17 cellular contexts compared by ENCODE assay signal in genomic region chr2:21026479-21027282, GRCh38. TPM values are rescaled to one million over a fixed set of nuclear protein-coding genes. Genes with fewer than 3 reads are reported as not detected.
A peak's percentile ranks its signal among the peaks of the same experiment; 100 is the strongest.
DNase-seq lines count a peak whose midpoint lies in the region; ATAC-seq and TF ChIP-seq lines count a peak whose summit lies in the region.
"Had no signal": no experiment of that assay in that cellular context is flagged by ENCODE, and none has a peak within 500 bp of the region (broad histone marks: within the 10 kb centered on the region; RNA-seq: fewer than 3 reads in every experiment).

No MANE protein-coding gene starts in this region.

- H3K9me3 ChIP-seq in esophagus muscularis mucosa (no peaks in the 10 kb centered on the region), thoracic aorta (no peaks in the 10 kb centered on the region), mammary epithelial cell (replicated peaks; ENCODE audit: insufficient read depth, low read length) (no peaks in the 10 kb centered on the region)
- H3K9me3 ChIP-seq: BE2C, BLaER1, Caco-2 had no signal

- DNase-seq in esophagus muscularis mucosa (ENCODE audit: extremely low spot score) (no peak), left lobe of liver (ENCODE audit: low spot score) (no peak), thoracic aorta (ENCODE audit: low spot score) (no peak), C1 segment of cervical spinal cord (lab: John Stamatoyannopoulos, UW) (no peak), mammary epithelial cell (no peak), posterior cingulate gyrus (no peak)
- DNase-seq: ACHN; BE2C; Caco-2; CD4-positive, alpha-beta T cell; CD8-positive, alpha-beta T cell; DMS79 treated with DMSO at 0.1 percent for 48 hours; GF-D8 had no signal

- TF ChIP-seq POLR2A in esophagus muscularis mucosa (IDR thresholded peaks at IDR 0.05; ENCODE audit: low read depth), result no peak

- no peak overlapping the region for H3K9ac ChIP-seq in mammary epithelial cell (ENCODE audit: insufficient read depth, low read length)
- H3K9ac ChIP-seq: BLaER1 had no signal

- no TSS peak for BruUV-seq in mammary epithelial cell (replicated peaks; lab: Mats Ljungman, UMichigan)

- intact Hi-C loops in esophagus muscularis mucosa (cut with DNase I), result no loop called here
- intact Hi-C loops in mammary epithelial cell (cut with micrococcal nuclease), result loop anchor here (1.0 kb wide), 1 partner anchor 365 kb away; no protein-coding TSS in a partner anchor
- intact Hi-C loops in posterior cingulate gyrus (cut with DNase I), result no loop called here

- no peaks in the 10 kb centered on the region for H4K20me1 ChIP-seq in mammary epithelial cell (ENCODE audit: insufficient read depth, low read length)
- H4K20me1 ChIP-seq: BLaER1 had no signal

- ATAC-seq in left lobe of liver, result peak; percentile 2
- no peak for ATAC-seq in thoracic aorta (ENCODE audit: insufficient number of reproducible peaks, low FRiP score, low read depth)
- ATAC-seq in GM19463 (IDR thresholded peaks at IDR 0.05; ENCODE audit: unreplicated experiment), result no peak
- ATAC-seq: CD8-positive, alpha-beta T cell had no signal

- TF ChIP-seq EP300 in esophagus muscularis mucosa (IDR thresholded peaks at IDR 0.05), result no peak

- H2AFZ ChIP-seq in mammary epithelial cell (ENCODE audit: low read depth, low read length), result no peak overlapping the region

- H3K4me1 ChIP-seq in esophagus muscularis mucosa (peaks cover 0 to 16% (median 4%) of the 10 kb centered on the region in 4 donors), thoracic aorta (ENCODE audit: control insufficient read depth in 1 of 2, low read depth in 2 of 2) (peaks cover 8 to 22% of the 10 kb centered on the region in 2 donors), mammary epithelial cell (ENCODE audit: insufficient read depth, low read length) (no peaks in the 10 kb centered on the region)
- H3K4me1 ChIP-seq: BE2C, Caco-2 had no signal

- H3K4me2 ChIP-seq in mammary epithelial cell (ENCODE audit: insufficient read depth, low read depth, low read length), result no peak overlapping the region
- H3K4me2 ChIP-seq: BLaER1 had no signal

- H3K4me3 ChIP-seq in esophagus muscularis mucosa (no peak overlapping the region), thoracic aorta (no peak overlapping the region), mammary epithelial cell (replicated peaks in 1 of 3; ENCODE audit: insufficient read depth in 1 of 3, low read depth in 2 of 3, low read length in 3 of 3) (no peak overlapping the region)
- H3K4me3 ChIP-seq: BLaER1 had no signal

- H3K27ac ChIP-seq in esophagus muscularis mucosa (replicated peaks in 1 of 4) (peak overlapping the region in 3 of 4 donors; percentile 29 to 56 (median 45)), thoracic aorta (peak overlapping the region; percentile 68 to 71), mammary epithelial cell (ENCODE audit: insufficient read depth, low read depth, low read length) (no peak overlapping the region)
- H3K27ac ChIP-seq: BLaER1, C4-2B had no signal

- H3K27me3 ChIP-seq in esophagus muscularis mucosa (no peaks in the 10 kb centered on the region), thoracic aorta (replicated peaks; ENCODE audit: insufficient read depth) (no peaks in the 10 kb centered on the region), mammary epithelial cell (ENCODE audit: insufficient read depth, low read length) (no peaks in the 10 kb centered on the region)
- H3K27me3 ChIP-seq: BE2C, BLaER1 had no signal

- dilution Hi-C loops in mammary epithelial cell (cut with HindIII; ENCODE audit: low sequenced_read_pairs), result no loop called here

- H3K79me2 ChIP-seq in mammary epithelial cell (ENCODE audit: insufficient read depth, low read length), result no peaks in the 10 kb centered on the region

- CTCF ChIA-PET in mammary epithelial cell (lab: Charles Lee; ENCODE audit: low non-redundant PET), result no interaction called here

- in situ Hi-C loops in mammary epithelial cell (cut with MboI; ENCODE audit: low sequenced_read_pairs in 2 of 2), result loop anchor here in 1 of 2 donors (25.0 kb wide), 1 partner anchor 286 kb away; no protein-coding TSS in a partner anchor

- H3K36me3 ChIP-seq in esophagus muscularis mucosa (peaks cover 0 to 21% (median 0%) of the 10 kb centered on the region in 4 donors), thoracic aorta (no peaks in the 10 kb centered on the region), mammary epithelial cell (ENCODE audit: insufficient read depth, low read length) (no peaks in the 10 kb centered on the region)
- H3K36me3 ChIP-seq: BE2C, BLaER1 had no signal

- TF ChIP-seq CTCF in esophagus muscularis mucosa (IDR thresholded peaks at IDR 0.05) (no peak), thoracic aorta (IDR thresholded peaks at IDR 0.05) (no peak), mammary epithelial cell (conservative IDR thresholded peaks at IDR 0.05 in 1 of 2, IDR thresholded peaks at IDR 0.05 in 1 of 2; ENCODE audit: extremely low read depth in 1 of 2, insufficient read depth in 1 of 2, low read depth in 1 of 2, low read length in 2 of 2) (no peak)

RNA-seq across cellular contexts. Expression of gene APOB, which starts 17.2 kb away (rescaled TPM):
- total RNA-seq in esophagus muscularis mucosa, result 1 to 10 TPM in 3 of 4 donors, under 1 TPM in 1; 0.83 to 4.4 (median 2.0) TPM
- 2,405 TPM for total RNA-seq in left lobe of liver
- 1 to 10 TPM; 4.7 to 6.1 TPM for total RNA-seq in thoracic aorta
- not detected for total RNA-seq in mammary epithelial cell
- not detected for polyA plus RNA-seq in mammary epithelial cell
- 1.8 TPM for polyA minus RNA-seq in mammary epithelial cell
- total RNA-seq: A673; CD4-positive, alpha-beta T cell; CD8-positive, alpha-beta T cell had no signal

Comparison
In these comparisons a context has a peak if more than half of its experiments do, and no peak if none do; other contexts are left out.
1. RNA of gene APOB, which starts 17.2 kb away (total RNA-seq): 2,405 TPM in left lobe of liver (single experiment); 4.7 to 6.1 TPM in thoracic aorta, 0.83 to 4.4 TPM in esophagus muscularis mucosa and not detected in mammary epithelial cell; every median in the first group is over 100 times any median in the second.